ENCODE assay signal across 10 cellular contexts in genomic region chr4:69910016-69910782, GRCh38. TPM values are rescaled to one million over a fixed set of nuclear protein-coding genes. Genes with fewer than 3 reads are reported as not detected.
DNase-seq lines count a peak whose midpoint lies in the region; ATAC-seq and TF ChIP-seq lines count a peak whose summit lies in the region.
"Had no signal": no experiment of that assay in that cellular context is flagged by ENCODE, and none has a peak within 500 bp of the region (broad histone marks: within the 10 kb centered on the region; RNA-seq: fewer than 3 reads in every experiment).

No MANE protein-coding gene starts in this region.

- intact Hi-C loops in mucosa of descending colon (cut with DNase I, micrococcal nuclease): no loop called here

- H3K9ac ChIP-seq in OCI-LY3 (ENCODE audit: low read length) (peak overlapping the region; percentile 59; the same call in 1 of the 2 replicates), subcutaneous abdominal adipose tissue (ENCODE audit: low read length in 5 of 5) (no peak overlapping the region)

- H3K27me3 ChIP-seq in OCI-LY3 (ENCODE audit: low read depth, low read length): no peaks in the 10 kb centered on the region
- H3K27me3 ChIP-seq in subcutaneous abdominal adipose tissue (ENCODE audit: control insufficient read depth in 5 of 5, insufficient read depth in 4 of 5, low read length in 5 of 5): no peaks in the 10 kb centered on the region

- H4K20me1 ChIP-seq in OCI-LY3 (ENCODE audit: insufficient read depth, low read length): no peaks in the 10 kb centered on the region

- H3K79me2 ChIP-seq in OCI-LY3 (ENCODE audit: low read length): no peaks in the 10 kb centered on the region

- H3K4me1 ChIP-seq in OCI-LY3 (ENCODE audit: low read length) (peaks cover 47% of the 10 kb centered on the region), subcutaneous abdominal adipose tissue (ENCODE audit: control insufficient read depth in 5 of 5, insufficient read depth in 5 of 5, low read length in 5 of 5) (peaks cover 0 to 68% (median 9%) of the 10 kb centered on the region in 5 donors), mucosa of descending colon (ENCODE audit: low read depth) (no peaks in the 10 kb centered on the region)

- no peak overlapping the region for H2AFZ ChIP-seq in OCI-LY3 (ENCODE audit: low read depth, low read length)

- ATAC-seq in HG02840 (IDR thresholded peaks at IDR 0.05; ENCODE audit: low FRiP score, unreplicated experiment) (peak; percentile 91), mucosa of descending colon (no peak)

- H3K27ac ChIP-seq in OCI-LY3 (ENCODE audit: low read length) (peak overlapping the region; percentile 97), subcutaneous abdominal adipose tissue (ENCODE audit: low read depth, low read length) (peak overlapping the region; percentile 76)
- H3K27ac ChIP-seq: VCaP had no signal

- H3K4me3 ChIP-seq in OCI-LY3 (ENCODE audit: low read length) (peak overlapping the region; percentile 40), subcutaneous abdominal adipose tissue (ENCODE audit: low read depth in 1 of 5, low read length in 5 of 5) (no peak overlapping the region), mucosa of descending colon (no peak overlapping the region)

- H3K36me3 ChIP-seq in OCI-LY3 (replicated peaks; ENCODE audit: low read depth, low read length) (peaks cover 11% of the 10 kb centered on the region), subcutaneous abdominal adipose tissue (ENCODE audit: control insufficient read depth in 5 of 5, insufficient read depth in 5 of 5, low read length in 5 of 5) (no peaks in the 10 kb centered on the region), mucosa of descending colon (ENCODE audit: low read depth) (no peaks in the 10 kb centered on the region)

- no peaks in the 10 kb centered on the region for H3K9me3 ChIP-seq in OCI-LY3 (ENCODE audit: insufficient read depth, low read length)
- peaks cover 0 to 4% (median 0%) of the 10 kb centered on the region in 5 donors for H3K9me3 ChIP-seq in subcutaneous abdominal adipose tissue (ENCODE audit: control insufficient read depth in 5 of 5, low read length in 5 of 5)
- H3K9me3 ChIP-seq in mucosa of descending colon: no peaks in the 10 kb centered on the region

- DNase-seq in NOMO-1 treated with DMSO at 0.1 percent for 48 hours (lab: John Stamatoyannopoulos, UW; ENCODE audit: unreplicated experiment) (peak; percentile 11), NOMO-1 treated with dmso at 0.1 percent for 144 hours (lab: John Stamatoyannopoulos, UW; ENCODE audit: unreplicated experiment) (no peak), mucosa of descending colon (no peak), DMS153 treated with DMSO at 0.1 percent for 48 hours (lab: John Stamatoyannopoulos, UW; ENCODE audit: unreplicated experiment) (no peak)
- DNase-seq in central memory CD4-positive, alpha-beta T cell: no peak
- DNase-seq: 8988T had no signal

- H3K4me2 ChIP-seq in OCI-LY3 (ENCODE audit: low read length): peak overlapping the region; percentile 74

- no peak for TF ChIP-seq CTCF in OCI-LY3 (IDR thresholded peaks at IDR 0.05; ENCODE audit: low read depth, low read length)
- TF ChIP-seq CTCF in mucosa of descending colon (IDR thresholded peaks at IDR 0.05): no peak

RNA-seq across cellular contexts. Expression of gene CSN1S1, which starts 20.7 kb away (rescaled TPM):
- not detected for total RNA-seq in mucosa of descending colon

RNA-seq across cellular contexts. Expression of gene SULT1E1, which starts 50.3 kb away (rescaled TPM):
- total RNA-seq in mucosa of descending colon: under 1 TPM in 1 of 3 donors, not detected in 2; 0.26 TPM

RNA-seq across cellular contexts. Expression of gene CSN2, which starts 55.3 kb away (rescaled TPM):
- not detected for total RNA-seq in mucosa of descending colon
